Comparison of ENCODE assay signal across 13 cellular contexts in the genomic region with DNA sequence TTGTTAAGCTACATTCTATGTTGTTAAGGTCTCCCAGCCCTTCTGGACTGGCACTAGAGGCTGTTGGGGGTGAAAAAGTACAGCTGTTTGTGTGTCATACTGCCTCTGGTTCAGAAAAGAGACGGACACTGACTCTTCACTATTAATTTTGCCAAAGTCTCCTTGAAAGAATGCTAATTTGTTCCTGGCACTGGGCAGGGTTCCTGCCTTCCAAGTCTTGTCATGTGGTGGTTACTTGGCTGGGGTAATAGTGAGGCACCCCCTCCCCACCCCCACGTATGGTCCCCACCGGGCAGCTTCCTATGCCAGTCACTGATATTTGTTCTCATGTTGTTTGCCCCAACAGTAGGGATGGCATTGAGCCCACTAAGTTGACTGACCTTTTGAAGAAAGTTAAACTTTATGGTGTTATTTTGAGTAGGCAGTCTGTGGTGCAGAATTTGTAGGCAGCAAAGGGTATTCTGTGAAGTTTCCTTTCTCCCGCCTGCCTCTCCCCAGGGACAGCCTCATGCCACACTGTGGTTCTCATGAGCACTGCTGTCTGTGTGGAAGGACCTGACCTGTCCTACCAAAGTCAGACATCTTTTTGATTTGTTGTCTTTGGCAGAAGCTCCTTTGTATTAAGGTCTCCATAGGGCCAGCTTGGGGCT. TPM values are rescaled to one million over a fixed set of nuclear protein-coding genes. Genes with fewer than 3 reads are reported as not detected.
DNase-seq lines count a peak whose midpoint lies in the region; TF ChIP-seq lines count a peak whose summit lies in the region.
"Had no signal": no experiment of that assay in that cellular context is flagged by ENCODE, and none has a peak within 500 bp of the region (broad histone marks: within the 10 kb centered on the region; RNA-seq: fewer than 3 reads in every experiment).

No MANE protein-coding gene starts in this region.

- no peak overlapping the region for H2BK5ac ChIP-seq in H9 (ENCODE audit: insufficient read length, low read length)
- no peak overlapping the region for H2BK5ac ChIP-seq in mesendoderm (ENCODE audit: low read length)

- peaks cover 11% of the 10 kb centered on the region; the same call in 1 of the 2 replicates for H3K79me2 ChIP-seq in H9 (ENCODE audit: insufficient read depth, low read length)
- peaks cover 13% of the 10 kb centered on the region for H3K79me2 ChIP-seq in mesendoderm (ENCODE audit: control insufficient read depth, insufficient read depth, low read length)

- H4K20me1 ChIP-seq in H9 (ENCODE audit: control insufficient read depth, insufficient read depth, insufficient read length): peaks cover 6% of the 10 kb centered on the region

- H3K27me3 ChIP-seq in AG04450 (ENCODE audit: control insufficient read depth, insufficient read depth, low read length) (no peaks in the 10 kb centered on the region), H9 (ENCODE audit: insufficient read depth, low read length) (no peaks in the 10 kb centered on the region), mesendoderm (ENCODE audit: insufficient read depth, low read length, poor library complexity) (no peaks in the 10 kb centered on the region)
- H3K27me3 ChIP-seq: vagina had no signal

- WGBS in H9 (ENCODE audit: extremely low coverage, insufficient read length, low lambda C conversion rate): no CpG with 5 or more reads among the region's 4 CpGs
- no CpG with 5 or more reads among the region's 4 CpGs for WGBS in mesendoderm (ENCODE audit: extremely low coverage, insufficient coverage, low lambda C conversion rate)

- CTCF ChIA-PET in AG04450 (lab: Charles Lee): interaction anchor here (0.8 to 1.9 kb wide), 3 partner anchors 8 to 57 kb away, joined by 3 to 9 read pairs (median 5); a partner anchor contains a TSS

- H3K27ac ChIP-seq in AG04450 (ENCODE audit: low read depth, low read length): peak overlapping the region; percentile 21
- no peak overlapping the region for H3K27ac ChIP-seq in H9 (ENCODE audit: insufficient read length, low read depth, low read length)
- H3K27ac ChIP-seq in mesendoderm (ENCODE audit: low read depth, low read length): no peak overlapping the region
- H3K27ac ChIP-seq: vagina had no signal

- no peak overlapping the region for H2BK12ac ChIP-seq in H9 (ENCODE audit: insufficient read length, low read depth, low read length)

- no peak overlapping the region for H3K56ac ChIP-seq in H9 (ENCODE audit: insufficient read length, low read depth, low read length)
- no peak overlapping the region for H3K56ac ChIP-seq in mesendoderm (ENCODE audit: low read length)

- H3K36me3 ChIP-seq in mesendoderm (ENCODE audit: control insufficient read depth, insufficient read depth, low read length): no peaks in the 10 kb centered on the region

- 0 out of 7 replicates have a peak, but pooled peaks cover 0 to 2% (median 0%) of the 10 kb centered on the region in 3 experiments for H3K36me3 Mint-ChIP-seq in H9 (ENCODE audit: insufficient read depth in 1 of 3, low read depth in 3 of 3)

- no peaks in the 10 kb centered on the region; the same call in 1 of the 2 replicates for H3K27me3 Mint-ChIP-seq in H9 (ENCODE audit: low read depth)

- H3K79me1 ChIP-seq in H9 (ENCODE audit: insufficient read depth, low read depth, low read length, poor library complexity, severe bottlenecking) (peaks cover 10% of the 10 kb centered on the region), mesendoderm (ENCODE audit: low read length) (peaks cover 9% of the 10 kb centered on the region)

- H3K23ac ChIP-seq in H9 (ENCODE audit: insufficient read length, low read depth, low read length) (no peak overlapping the region), mesendoderm (ENCODE audit: low read length) (no peak overlapping the region)

- H3K4ac ChIP-seq in H9 (ENCODE audit: low read depth, low read length) (peak overlapping the region; percentile 86), mesendoderm (ENCODE audit: low read depth, low read length) (no peak overlapping the region)

- 0 out of 2 replicates have a peak overlapping the region, but pooled peaks have one; percentile 21 for H3K14ac ChIP-seq in H9 (ENCODE audit: insufficient read depth, low read length)

- H3K9ac ChIP-seq in H9 (ENCODE audit: extremely low read depth, insufficient read length, low read length) (no peak overlapping the region), mesendoderm (ENCODE audit: low read length) (no peak overlapping the region)

- POLR2A ChIA-PET in AG04450 (lab: Yijun Ruan, JAX): no interaction called here

- H2AFZ ChIP-seq in H9 (ENCODE audit: low read length): no peak overlapping the region

- no peak overlapping the region for H2BK20ac ChIP-seq in H9 (ENCODE audit: low read depth, low read length, poor library complexity, severe bottlenecking)

- H4K8ac ChIP-seq in H9 (replicated peaks; ENCODE audit: insufficient read length, low read depth, low read length) (no peak overlapping the region), mesendoderm (ENCODE audit: low read depth, low read length) (no peak overlapping the region)

- H3K9me3 ChIP-seq in AG04450 (ENCODE audit: control insufficient read depth, insufficient read depth, low read length): no peaks in the 10 kb centered on the region; the same call in 1 of the 2 replicates
- no peaks in the 10 kb centered on the region for H3K9me3 ChIP-seq in H9 (ENCODE audit: control insufficient read depth, low read depth, low read length)
- H3K9me3 ChIP-seq: vagina had no signal

- H2AK5ac ChIP-seq in H9 (ENCODE audit: insufficient read length, low read length): no peak overlapping the region
- no peak overlapping the region for H2AK5ac ChIP-seq in mesendoderm (ENCODE audit: low read length)

- DNase-seq in AG04450 (ENCODE audit: low read depth, low spot score) (no peak), H9 (no peak), cerebellum (ENCODE audit: low spot score) (peak; percentile 12), mesendoderm (peak; percentile 35), KG1 (lab: John Stamatoyannopoulos, UW) (no peak), COLO829 (ENCODE audit: low spot score) (no peak), NCI-H226 (no peak)
- DNase-seq in stimulated activated CD4-positive, alpha-beta T cell treated with anti-CD3 and anti-CD28 coated beads, Interleukin-12 subunit alpha, Interleukin-12 subunit beta, amount 100 ng/mL, for 4 hours: no peak
- DNase-seq: activated gamma-delta T cell treated with Interleukin-2 at 50 U/mL for 16 hours, HCEC 1CT, NCI-H748 treated with DMSO at 0.1 percent for 48 hours, T-helper 2 cell had no signal

- H3T11ph ChIP-seq in H9 (ENCODE audit: low read length): no peak overlapping the region

- no peak overlapping the region for H4K91ac ChIP-seq in H9 (ENCODE audit: insufficient read length, low read depth, low read length)

- no peak overlapping the region for H4K5ac ChIP-seq in H9 (ENCODE audit: insufficient read length, low read depth, low read length)
- H4K5ac ChIP-seq in mesendoderm (ENCODE audit: low read length): no peak overlapping the region

- H3K4me1 Mint-ChIP-seq in H9: peaks cover 12 to 15% of the 10 kb centered on the region in 2 experiments

- no peaks in the 10 kb centered on the region for H3K23me2 ChIP-seq in H9 (ENCODE audit: insufficient read length, low read depth, low read length, poor library complexity, severe bottlenecking)

- peak overlapping the region; percentile 70 to 83 (median 70); a peak in 3 of 7 replicates for H3K27ac Mint-ChIP-seq in H9

- H3K4me2 ChIP-seq in H9 (ENCODE audit: insufficient read depth, insufficient read length, low read length): no peak overlapping the region
- H3K4me2 ChIP-seq in mesendoderm (ENCODE audit: low read length): no peak overlapping the region

- TF ChIP-seq CTCF in AG04450 (IDR thresholded peaks at IDR 0.05; ENCODE audit: low read depth, low read length) (no peak), H9 (conservative IDR thresholded peaks at IDR 0.05) (no peak)

- H2BK15ac ChIP-seq in H9 (ENCODE audit: low read depth, low read length) (no peak overlapping the region), mesendoderm (replicated peaks; ENCODE audit: low read depth) (no peak overlapping the region)

- no peak overlapping the region for H3K4me3 ChIP-seq in AG04450 (ENCODE audit: low read depth, low read length)
- no peak overlapping the region for H3K4me3 ChIP-seq in mesendoderm (ENCODE audit: low read length)
- H3K4me3 ChIP-seq: vagina had no signal

- no peaks in the 10 kb centered on the region for H3K9me3 Mint-ChIP-seq in H9

- H3K18ac ChIP-seq in H9 (ENCODE audit: insufficient read length, low read depth, low read length) (no peak overlapping the region), mesendoderm (ENCODE audit: low read length) (no peak overlapping the region)

- no peak overlapping the region for H2BK120ac ChIP-seq in H9 (ENCODE audit: low read depth, low read length, poor library complexity, severe bottlenecking)
- H2BK120ac ChIP-seq in mesendoderm (ENCODE audit: low read depth, low read length): no peak overlapping the region

- H3K4me3 Mint-ChIP-seq in H9: no peak overlapping the region

- H3K4me1 ChIP-seq in H9 (ENCODE audit: insufficient read depth, low read length) (no peaks in the 10 kb centered on the region; the same call in 1 of the 2 replicates), mesendoderm (ENCODE audit: control insufficient read depth, low read depth, low read length) (peaks cover 1% of the 10 kb centered on the region)

RNA-seq across cellular contexts. Expression of a gene that starts 8.7 kb away (rescaled TPM):
- polyA plus RNA-seq in AG04450 (2011; rRNA removed): 43.5 and 48.7 TPM in 2 replicates
- polyA minus RNA-seq in AG04450 (2011; rRNA and poly(A)+ RNA removed): 43.9 and 71.9 TPM in 2 replicates
- total RNA-seq in H9 (2021): 60.3 and 63.2 TPM in 2 replicates
- 69.6 TPM for total RNA-seq in cerebellum
- 26.4 TPM for polyA plus RNA-seq in mesendoderm (2013, experiment 1 of 2)
- 25.4 TPM for polyA plus RNA-seq in mesendoderm (2013, experiment 2 of 2)

RNA-seq across cellular contexts. Expression of a gene that starts 15.7 kb away (rescaled TPM):
- polyA plus RNA-seq in AG04450 (2011; rRNA removed): 118 and 134 TPM in 2 replicates
- 90.3 and 96.8 TPM in 2 replicates for polyA minus RNA-seq in AG04450 (2011; rRNA and poly(A)+ RNA removed)
- 274 and 284 TPM in 2 replicates for total RNA-seq in H9 (2021)
- total RNA-seq in cerebellum: 52.4 TPM
- 273 TPM for polyA plus RNA-seq in mesendoderm (2013, experiment 1 of 2)
- 276 TPM for polyA plus RNA-seq in mesendoderm (2013, experiment 2 of 2)

RNA-seq across cellular contexts. Expression of a gene that starts 22.6 kb away (rescaled TPM):
- polyA plus RNA-seq in AG04450 (2011; rRNA removed): 181 and 209 TPM in 2 replicates
- 52.5 and 62.7 TPM in 2 replicates for polyA minus RNA-seq in AG04450 (2011; rRNA and poly(A)+ RNA removed)
- total RNA-seq in H9 (2021): 62.3 and 64.3 TPM in 2 replicates
- 60.9 TPM for total RNA-seq in cerebellum
- 92.8 TPM for polyA plus RNA-seq in mesendoderm (2013, experiment 1 of 2)
- polyA plus RNA-seq in mesendoderm (2013, experiment 2 of 2): 98.8 TPM

Comparison
In these comparisons a context has a peak if more than half of its experiments do, and no peak if none do; other contexts are left out.
1. DNase-seq: peak in cerebellum (single experiment) and mesendoderm (single experiment); none in AG04450 (single experiment), H9 (single experiment), KG1 (single experiment), COLO829 (single experiment), NCI-H226 (single experiment) and stimulated activated CD4-positive, alpha-beta T cell treated with anti-CD3 and anti-CD28 coated beads, Interleukin-12 subunit alpha, Interleukin-12 subunit beta, amount 100 ng/mL, for 4 hours (single experiment).